In genomic region chr5:168578506-168579205, GRCh38 we compare ENCODE assay signal across 8 cellular contexts. TPM values are rescaled to one million over a fixed set of nuclear protein-coding genes. Genes with fewer than 3 reads are reported as not detected.
DNase-seq lines count a peak whose midpoint lies in the region; TF ChIP-seq lines count a peak whose summit lies in the region.

No MANE protein-coding gene starts in this region.

- TF ChIP-seq POLR2A in adrenal gland (IDR thresholded peaks at IDR 0.05) (no peak), spleen (IDR thresholded peaks at IDR 0.05) (no peak)

- in situ Hi-C loops in HAP-1 (cut with MboI; ENCODE audit: low sequenced_read_pairs) = no loop called here

- DNase-seq in NCI-H510A treated with DMSO at 0.1 percent for 48 hours (lab: John Stamatoyannopoulos, UW) (peak; percentile 35), NCI-H510A (lab: John Stamatoyannopoulos, UW) (no peak), HAP-1 (ENCODE audit: low spot score in 2 of 2) (peak; percentile 49 to 76), MG63 (no peak), adrenal gland (peak in 1 of 7 donors; percentile 47), spleen (no peak), GM10248 (ENCODE audit: extremely low spot score) (no peak)

- 0 to 1% (median 0%) methylated on average over 23 to 32 of the region's 32 CpGs for WGBS in adrenal gland, 4 donors
- 0 to 1% (median 1%) methylated on average over 32 of the region's 32 CpGs for WGBS in spleen, 5 donors

- no peaks in the 10 kb centered on the region for H3K36me3 ChIP-seq in HAP-1 (replicated peaks)
- H3K36me3 ChIP-seq in MG63 = peaks cover 31% of the 10 kb centered on the region
- H3K36me3 ChIP-seq in adrenal gland (replicated peaks in 1 of 2) = no peaks in the 10 kb centered on the region
- H3K36me3 ChIP-seq in spleen = peaks cover 0 to 3% (median 0%) of the 10 kb centered on the region in 6 donors

- H3K27ac ChIP-seq in adrenal gland (peak overlapping the region; percentile 88 to 97 (median 93)), spleen (peak overlapping the region; percentile 81 to 98 (median 95))

- H3K9me3 ChIP-seq in HAP-1 = no peaks in the 10 kb centered on the region
- peaks cover 3% of the 10 kb centered on the region; the same call in 1 of the 2 replicates for H3K9me3 ChIP-seq in MG63
- H3K9me3 ChIP-seq in adrenal gland (replicated peaks in 1 of 3) = no peaks in the 10 kb centered on the region
- no peaks in the 10 kb centered on the region for H3K9me3 ChIP-seq in iPS-18c (ENCODE audit: control insufficient read depth, insufficient read depth, low read length)
- peaks cover 0 to 2% (median 0%) of the 10 kb centered on the region in 8 donors for H3K9me3 ChIP-seq in spleen

- H3K27me3 ChIP-seq in HAP-1 (ENCODE audit: low read depth) (no peaks in the 10 kb centered on the region), MG63 (no peaks in the 10 kb centered on the region; the same call in 1 of the 2 replicates), adrenal gland (no peaks in the 10 kb centered on the region), spleen (replicated peaks in 1 of 7) (no peaks in the 10 kb centered on the region)

- intact Hi-C loops in adrenal gland (cut with DNase I) = no loop called here
- intact Hi-C loops in spleen (cut with DNase I; ENCODE audit: low total_unique reads) = no loop called here

- CTCF ChIA-PET in GM10248 (lab: Yijun Ruan, JAX) = interaction anchor here (1.1 kb wide), 1 partner anchor 11 kb away, joined by 3 read pairs; no protein-coding TSS in a partner anchor

- H3K4me1 ChIP-seq in HAP-1 = peaks cover 12% of the 10 kb centered on the region
- peaks cover 24 to 52% of the 10 kb centered on the region in 2 donors for H3K4me1 ChIP-seq in adrenal gland (replicated peaks in 1 of 2)
- peaks cover 14 to 54% (median 28%) of the 10 kb centered on the region in 6 donors for H3K4me1 ChIP-seq in spleen

- POLR2A ChIA-PET in GM10248 (lab: Yijun Ruan, JAX) = no interaction called here

- H3K4me3 ChIP-seq in HAP-1 = peak overlapping the region; percentile 90
- H3K4me3 ChIP-seq in MG63 = peak overlapping the region; percentile 97
- peak overlapping the region; percentile 70 to 93 (median 88) for H3K4me3 ChIP-seq in adrenal gland
- H3K4me3 ChIP-seq in iPS-18c (ENCODE audit: insufficient read depth, low read depth, low read length) = peak overlapping the region; percentile 95
- H3K4me3 ChIP-seq in spleen = peak overlapping the region; percentile 68 to 94 (median 82)

- TF ChIP-seq CTCF in adrenal gland (IDR thresholded peaks at IDR 0.05) (no peak), spleen (IDR thresholded peaks at IDR 0.05 in 8 of 11, conservative IDR thresholded peaks at IDR 0.05 in 3 of 11) (no peak), GM10248 (IDR thresholded peaks at IDR 0.05; ENCODE audit: control extremely low read depth, extremely low read depth, low read depth, missing control alignments) (no peak)

RNA-seq across cellular contexts. Expression of gene PANK3, which starts 0.5 kb away (rescaled TPM):
- 26.6 and 38.7 TPM in 2 replicates for total RNA-seq in MG63 (2014; rRNA removed; shearing (Covaris generic); ENCODE audit: low replicate concordance)
- total RNA-seq in adrenal gland (100 to 1,000 TPM in 2 of 8 donors, 10 to 100 TPM in 6; 27.8 to 130 (median 68.5) TPM), spleen (10 to 100 TPM; 39.0 to 70.9 (median 45.8) TPM)
- polyA plus RNA-seq in adrenal gland (10 to 100 TPM in 1 of 3 donors, 1 to 10 TPM in 2; 5.2 to 53.0 (median 6.0) TPM), spleen (1 to 10 TPM; 3.8 to 6.8 (median 4.6) TPM)

RNA-seq across cellular contexts. Expression of gene FBLL1, which starts 49.6 kb away (rescaled TPM):
- 0.53 TPM in 1 of 2 replicates, not detected in the other for total RNA-seq in MG63 (2014; rRNA removed; shearing (Covaris generic); ENCODE audit: low replicate concordance)
- 1 to 10 TPM in 3 of 8 donors, under 1 TPM in 4, not detected in 1; 0.31 to 4.0 (median 0.75) TPM for total RNA-seq in adrenal gland
- polyA plus RNA-seq in adrenal gland = 1 to 10 TPM in 2 of 3 donors, under 1 TPM in 1; 0.40 to 3.1 (median 2.1) TPM
- under 1 TPM in 2 of 7 donors, not detected in 5; 0.40 to 0.69 TPM for total RNA-seq in spleen
- polyA plus RNA-seq in spleen = under 1 TPM; 0.06 to 0.20 (median 0.17) TPM

Comparison
In these comparisons a context has a peak if more than half of its experiments do, and no peak if none do; other contexts are left out.
1. DNase-seq: peak in NCI-H510A treated with DMSO at 0.1 percent for 48 hours (single experiment) and HAP-1 (2 of 2); none in NCI-H510A (single experiment), MG63 (single experiment), spleen (single experiment) and GM10248 (single experiment).
2. Peak in every context shown above with its lines, with median percentiles within 50 percentile points of each other: H3K4me3 ChIP-seq.